In genomic region chr3:125357837-125358236, GRCh38 we compare ENCODE assay signal across 1 cellular context.
TF ChIP-seq lines count a peak whose summit lies in the region.

No MANE protein-coding gene starts in this region.

TF ChIP-seq in WTC11, 78 proteins besides CTCF, POLR2A, EP300 and RAD21 (continued from another document):
- no peak for TF ChIP-seq PRRX2 (CRISPR knock-in tag; IDR thresholded peaks at IDR 0.05)
TF ChIP-seq in WTC11: peak in this region for 0.
